Comparison of ENCODE assay signal across 1 cellular context in the genomic region with DNA sequence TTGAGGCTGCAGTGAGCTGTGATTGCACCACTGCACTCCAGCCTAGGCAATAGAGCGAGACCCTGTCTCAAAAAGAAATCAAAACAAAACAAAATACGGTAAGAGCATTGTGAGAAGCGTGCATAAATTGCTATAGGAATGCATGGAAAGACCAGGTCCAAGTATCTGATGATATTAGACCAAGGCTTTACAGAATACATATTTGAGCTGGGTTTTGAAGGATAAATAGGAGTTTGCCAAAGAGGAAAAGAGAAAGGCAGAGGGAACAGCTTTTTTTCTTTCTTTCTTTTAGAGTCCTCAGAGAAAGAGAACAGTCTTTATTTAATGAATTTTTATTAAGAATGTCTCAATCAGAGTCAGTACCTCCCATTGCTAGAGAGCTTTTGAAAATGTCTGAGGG.
TF ChIP-seq lines count a peak whose summit lies in the region.

No MANE protein-coding gene starts in this region.

TF ChIP-seq in HEK293, 187 proteins besides CTCF, POLR2A, EP300 and RAD21:
- TF ChIP-seq ZFHX2 (tag by site-specific recombination; conservative IDR thresholded peaks at IDR 0.05) (no peak), GLIS1 (tag by site-specific recombination; IDR thresholded peaks at IDR 0.05) (no peak), ZNF274 (IDR thresholded peaks at IDR 0.05; ENCODE audit: low read length) (no peak), ZNF274 (tag by site-specific recombination; IDR thresholded peaks at IDR 0.05; ENCODE audit: borderline replicate concordance) (no peak), ZFP3 (tag by site-specific recombination; IDR thresholded peaks at IDR 0.05; ENCODE audit: low read depth) (peak; percentile 79)
- TF ChIP-seq, protein P1, sequence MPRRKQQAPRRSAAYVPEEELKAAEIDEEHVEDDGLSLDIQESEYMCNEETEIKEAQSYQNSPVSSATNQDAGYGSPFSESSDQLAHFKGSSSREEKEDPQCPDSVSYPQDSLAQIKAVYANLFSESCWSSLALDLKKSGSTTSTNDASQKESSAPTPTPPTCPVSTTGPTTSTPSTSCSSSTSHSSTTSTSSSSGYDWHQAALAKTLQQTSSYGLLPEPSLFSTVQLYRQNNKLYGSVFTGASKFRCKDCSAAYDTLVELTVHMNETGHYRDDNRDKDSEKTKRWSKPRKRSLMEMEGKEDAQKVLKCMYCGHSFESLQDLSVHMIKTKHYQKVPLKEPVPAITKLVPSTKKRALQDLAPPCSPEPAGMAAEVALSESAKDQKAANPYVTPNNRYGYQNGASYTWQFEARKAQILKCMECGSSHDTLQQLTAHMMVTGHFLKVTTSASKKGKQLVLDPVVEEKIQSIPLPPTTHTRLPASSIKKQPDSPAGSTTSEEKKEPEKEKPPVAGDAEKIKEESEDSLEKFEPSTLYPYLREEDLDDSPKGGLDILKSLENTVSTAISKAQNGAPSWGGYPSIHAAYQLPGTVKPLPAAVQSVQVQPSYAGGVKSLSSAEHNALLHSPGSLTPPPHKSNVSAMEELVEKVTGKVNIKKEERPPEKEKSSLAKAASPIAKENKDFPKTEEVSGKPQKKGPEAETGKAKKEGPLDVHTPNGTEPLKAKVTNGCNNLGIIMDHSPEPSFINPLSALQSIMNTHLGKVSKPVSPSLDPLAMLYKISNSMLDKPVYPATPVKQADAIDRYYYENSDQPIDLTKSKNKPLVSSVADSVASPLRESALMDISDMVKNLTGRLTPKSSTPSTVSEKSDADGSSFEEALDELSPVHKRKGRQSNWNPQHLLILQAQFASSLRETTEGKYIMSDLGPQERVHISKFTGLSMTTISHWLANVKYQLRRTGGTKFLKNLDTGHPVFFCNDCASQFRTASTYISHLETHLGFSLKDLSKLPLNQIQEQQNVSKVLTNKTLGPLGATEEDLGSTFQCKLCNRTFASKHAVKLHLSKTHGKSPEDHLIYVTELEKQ (tag by site-specific recombination; IDR thresholded peaks at IDR 0.05; ENCODE audit: borderline replicate concordance) = no peak
- TF ChIP-seq, protein P2, sequence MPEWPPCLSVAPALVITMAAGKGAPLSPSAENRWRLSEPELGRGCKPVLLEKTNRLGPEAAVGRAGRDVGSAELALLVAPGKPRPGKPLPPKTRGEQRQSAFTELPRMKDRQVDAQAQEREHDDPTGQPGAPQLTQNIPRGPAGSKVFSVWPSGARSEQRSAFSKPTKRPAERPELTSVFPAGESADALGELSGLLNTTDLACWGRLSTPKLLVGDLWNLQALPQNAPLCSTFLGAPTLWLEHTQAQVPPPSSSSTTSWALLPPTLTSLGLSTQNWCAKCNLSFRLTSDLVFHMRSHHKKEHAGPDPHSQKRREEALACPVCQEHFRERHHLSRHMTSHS (tag by site-specific recombination; IDR thresholded peaks at IDR 0.05) = no peak
- TF ChIP-seq, protein P3, sequence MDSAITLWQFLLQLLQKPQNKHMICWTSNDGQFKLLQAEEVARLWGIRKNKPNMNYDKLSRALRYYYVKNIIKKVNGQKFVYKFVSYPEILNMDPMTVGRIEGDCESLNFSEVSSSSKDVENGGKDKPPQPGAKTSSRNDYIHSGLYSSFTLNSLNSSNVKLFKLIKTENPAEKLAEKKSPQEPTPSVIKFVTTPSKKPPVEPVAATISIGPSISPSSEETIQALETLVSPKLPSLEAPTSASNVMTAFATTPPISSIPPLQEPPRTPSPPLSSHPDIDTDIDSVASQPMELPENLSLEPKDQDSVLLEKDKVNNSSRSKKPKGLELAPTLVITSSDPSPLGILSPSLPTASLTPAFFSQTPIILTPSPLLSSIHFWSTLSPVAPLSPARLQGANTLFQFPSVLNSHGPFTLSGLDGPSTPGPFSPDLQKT (IDR thresholded peaks at IDR 0.05; ENCODE audit: borderline replicate concordance, low read depth, low read length) = no peak
